In genomic region chr22:26485013-26485412, GRCh38 we compare ENCODE assay signal across 10 cellular contexts. TPM values are rescaled to one million over a fixed set of nuclear protein-coding genes. Genes with fewer than 3 reads are reported as not detected.
DNase-seq lines count a peak whose midpoint lies in the region; ATAC-seq, FAIRE-seq and TF ChIP-seq lines count a peak whose summit lies in the region.
"Had no signal": no experiment of that assay in that cellular context is flagged by ENCODE, and none has a peak within 500 bp of the region (broad histone marks: within the 10 kb centered on the region; RNA-seq: fewer than 3 reads in every experiment).

No MANE protein-coding gene starts in this region.

- no peak overlapping the region for H2AFZ ChIP-seq in keratinocyte (ENCODE audit: control insufficient read depth, low read length)

- peaks cover 16 to 23% of the 10 kb centered on the region in 2 donors for H3K36me3 Mint-ChIP-seq in activated naive CD4-positive, alpha-beta T cell treated with anti-CD3 and anti-CD28 coated beads, Interleukin-2, amount 50 U/mL, for 72 hours

- peaks cover 34% of the 10 kb centered on the region for H3K79me2 ChIP-seq in keratinocyte (ENCODE audit: control insufficient read depth, insufficient read depth, low read length)

- H3K9me3 Mint-ChIP-seq in activated naive CD4-positive, alpha-beta T cell treated with anti-CD3 and anti-CD28 coated beads, Interleukin-2, amount 50 U/mL, for 72 hours: no peaks in the 10 kb centered on the region

- TF ChIP-seq CTCF in left ventricle myocardium inferior (IDR thresholded peaks at IDR 0.05; ENCODE audit: borderline replicate concordance) (no peak), keratinocyte (optimal IDR thresholded peaks at IDR 0.05 in 1 of 3, IDR thresholded peaks at IDR 0.05 in 1 of 3, conservative IDR thresholded peaks at IDR 0.05 in 1 of 3; ENCODE audit: extremely low read depth in 1 of 3, insufficient read depth in 2 of 3, low read length in 3 of 3) (no peak)

- peak overlapping the region; percentile 94 for H3K9ac ChIP-seq in keratinocyte (ENCODE audit: control insufficient read depth, extremely low read depth, insufficient read depth, low read length)

- H3K27me3 ChIP-seq in left ventricle myocardium inferior (ENCODE audit: low read depth) (no peaks in the 10 kb centered on the region), keratinocyte (ENCODE audit: control insufficient read depth, extremely low read depth, insufficient read depth, low read length) (no peaks in the 10 kb centered on the region)
- H3K27me3 ChIP-seq: SJSA1 had no signal

- intact Hi-C loops in left ventricle myocardium inferior (cut with micrococcal nuclease) (no loop called here), Right ventricle myocardium inferior (cut with DNase I) (no loop called here)

- ATAC-seq in Right ventricle myocardium inferior (no peak), HG02870 (IDR thresholded peaks at IDR 0.05; ENCODE audit: unreplicated experiment) (no peak), HG02938 (IDR thresholded peaks at IDR 0.05; ENCODE audit: unreplicated experiment) (no peak)
- ATAC-seq in activated naive CD4-positive, alpha-beta T cell treated with anti-CD3 and anti-CD28 coated beads, Interleukin-2, amount 50 U/mL, for 72 hours: no peak

- H3K27ac Mint-ChIP-seq in activated naive CD4-positive, alpha-beta T cell treated with anti-CD3 and anti-CD28 coated beads, Interleukin-2, amount 50 U/mL, for 72 hours: peak overlapping the region; percentile 17 to 62

- dilution Hi-C loops in keratinocyte (cut with MboI; ENCODE audit: extremely low pct_ligation_motif_present, low sequenced_read_pairs): no loop called here

- H3K27ac ChIP-seq in left ventricle myocardium inferior (replicated peaks) (peak overlapping the region; percentile 90), keratinocyte (ENCODE audit: control insufficient read depth, insufficient read depth, low read length) (peak overlapping the region; percentile 89)

- H3K36me3 ChIP-seq in left ventricle myocardium inferior (peaks cover 29% of the 10 kb centered on the region), keratinocyte (ENCODE audit: control insufficient read depth in 2 of 2, extremely low read depth in 1 of 2, insufficient read depth in 2 of 2, low read length in 2 of 2) (peaks cover 7 to 21% of the 10 kb centered on the region in 2 experiments)

- no peak for FAIRE-seq in keratinocyte (lab: Jason Lieb, UNC)

- H3K9me3 ChIP-seq in left ventricle myocardium inferior (replicated peaks): no peaks in the 10 kb centered on the region
- H3K9me3 ChIP-seq in keratinocyte (ENCODE audit: control insufficient read depth, low read depth, low read length): no peaks in the 10 kb centered on the region
- H3K9me3 ChIP-seq: SJSA1 had no signal

- peaks cover 59% of the 10 kb centered on the region for H3K4me1 ChIP-seq in left ventricle myocardium inferior
- H3K4me1 ChIP-seq in keratinocyte (ENCODE audit: control insufficient read depth, extremely low read depth, insufficient read depth, low read length): peaks cover 42% of the 10 kb centered on the region

- peak overlapping the region; percentile 83 for H3K4me3 ChIP-seq in left ventricle myocardium inferior
- H3K4me3 ChIP-seq in keratinocyte (ENCODE audit: control insufficient read depth in 2 of 3, extremely low read depth in 1 of 3, insufficient read depth in 2 of 3, low read depth in 1 of 3, low read length in 3 of 3): peak overlapping the region in 2 of 3 experiments; percentile 97 to 98

- peak overlapping the region; percentile 94 for H3K4me2 ChIP-seq in keratinocyte (ENCODE audit: control insufficient read depth, extremely low read depth, insufficient read depth, low read depth, low read length)

- no peaks in the 10 kb centered on the region for H3K9me1 ChIP-seq in keratinocyte (ENCODE audit: control insufficient read depth, extremely low read depth, insufficient read depth, low read length)

- no peak for DNase-seq in left ventricle myocardium inferior
- no peak for DNase-seq in Right ventricle myocardium inferior (ENCODE audit: missing footprints)
- no peak for DNase-seq in activated naive CD4-positive, alpha-beta T cell treated with anti-CD3 and anti-CD28 coated beads, Interleukin-2, amount 50 U/mL, for 72 hours (ENCODE audit: low spot score in 2 of 2)
- DNase-seq in keratinocyte (ENCODE audit: low read depth, low spot score): no peak
- no peak for DNase-seq in midbrain (lab: John Stamatoyannopoulos, UW)
- DNase-seq in NCI-H146 treated with DMSO at 0.1 percent for 48 hours (lab: John Stamatoyannopoulos, UW; ENCODE audit: unreplicated experiment): no peak
- DNase-seq: Kasumi-1 had no signal

- no peaks in the 10 kb centered on the region for H4K20me1 ChIP-seq in keratinocyte (ENCODE audit: control insufficient read depth, extremely low read depth, insufficient read depth, low read length)

RNA-seq across cellular contexts. Expression of gene SRRD, which starts 1.3 kb away (rescaled TPM):
- 23.5 TPM for total RNA-seq in left ventricle myocardium inferior
- total RNA-seq in Right ventricle myocardium inferior: 20.9 TPM
- total RNA-seq in activated naive CD4-positive, alpha-beta T cell treated with anti-CD3 and anti-CD28 coated beads, Interleukin-2, amount 50 U/mL, for 72 hours: 10 to 100 TPM; 18.6 to 27.4 TPM
- polyA plus RNA-seq in keratinocyte: 30.2 to 45.0 TPM (median 33.0 TPM) in 3 replicates
- polyA plus RNA-seq in keratinocyte (2011; ENCODE audit: low read depth): 38.3 TPM
- 31.4 and 54.5 TPM in 2 replicates for polyA plus RNA-seq in keratinocyte (2011; cell fraction: cytosol; rRNA removed)
- 19.2 and 23.8 TPM in 2 replicates for polyA plus RNA-seq in keratinocyte (2011; cell fraction: nucleus; rRNA removed)
- 17.3 and 20.6 TPM in 2 replicates for polyA plus RNA-seq in keratinocyte (2012; ENCODE audit: low replicate concordance)
- polyA minus RNA-seq in keratinocyte: 9.2 to 21.2 TPM (median 20.3 TPM) in 3 replicates
- 6.5 TPM for polyA minus RNA-seq in keratinocyte (2011; cell fraction: cytosol; rRNA and poly(A)+ RNA removed)
- 3.2 and 8.7 TPM in 2 replicates for polyA minus RNA-seq in keratinocyte (2011; cell fraction: nucleus; rRNA and poly(A)+ RNA removed)

RNA-seq across cellular contexts. Expression of gene HPS4, which starts 1.4 kb away (rescaled TPM):
- total RNA-seq in left ventricle myocardium inferior: 11.7 TPM
- 8.5 TPM for total RNA-seq in Right ventricle myocardium inferior
- total RNA-seq in activated naive CD4-positive, alpha-beta T cell treated with anti-CD3 and anti-CD28 coated beads, Interleukin-2, amount 50 U/mL, for 72 hours: 10 to 100 TPM; 51.3 to 62.6 TPM
- 15.3 to 21.5 TPM (median 21.3 TPM) in 3 replicates for polyA plus RNA-seq in keratinocyte
- polyA plus RNA-seq in keratinocyte (2011; ENCODE audit: low read depth): 16.5 TPM
- 16.2 and 18.5 TPM in 2 replicates for polyA plus RNA-seq in keratinocyte (2011; cell fraction: cytosol; rRNA removed)
- polyA plus RNA-seq in keratinocyte (2011; cell fraction: nucleus; rRNA removed): 49.8 and 53.8 TPM in 2 replicates
- 15.7 and 19.2 TPM in 2 replicates for polyA plus RNA-seq in keratinocyte (2012; ENCODE audit: low replicate concordance)
- 15.9 to 45.2 TPM (median 27.2 TPM) in 3 replicates for polyA minus RNA-seq in keratinocyte
- 21.3 TPM for polyA minus RNA-seq in keratinocyte (2011; cell fraction: cytosol; rRNA and poly(A)+ RNA removed)
- 23.3 and 29.4 TPM in 2 replicates for polyA minus RNA-seq in keratinocyte (2011; cell fraction: nucleus; rRNA and poly(A)+ RNA removed)

RNA-seq across cellular contexts. Expression of gene TFIP11, which starts 27.3 kb away (rescaled TPM):
- total RNA-seq in left ventricle myocardium inferior (25.7 TPM), Right ventricle myocardium inferior (20.3 TPM)
- total RNA-seq in activated naive CD4-positive, alpha-beta T cell treated with anti-CD3 and anti-CD28 coated beads, Interleukin-2, amount 50 U/mL, for 72 hours: 10 to 100 TPM; 45.5 to 49.3 TPM
- 25.7 to 30.3 TPM (median 28.6 TPM) in 3 replicates for polyA plus RNA-seq in keratinocyte
- 26.2 TPM for polyA plus RNA-seq in keratinocyte (2011; ENCODE audit: low read depth)
- polyA plus RNA-seq in keratinocyte (2011; cell fraction: cytosol; rRNA removed): 18.3 and 19.1 TPM in 2 replicates
- polyA plus RNA-seq in keratinocyte (2011; cell fraction: nucleus; rRNA removed): 40.4 and 47.8 TPM in 2 replicates
- 18.9 and 25.1 TPM in 2 replicates for polyA plus RNA-seq in keratinocyte (2012; ENCODE audit: low replicate concordance)
- polyA minus RNA-seq in keratinocyte: 33.6 to 59.6 TPM (median 36.2 TPM) in 3 replicates
- polyA minus RNA-seq in keratinocyte (2011; cell fraction: cytosol; rRNA and poly(A)+ RNA removed): 39.5 TPM
- 23.4 and 26.6 TPM in 2 replicates for polyA minus RNA-seq in keratinocyte (2011; cell fraction: nucleus; rRNA and poly(A)+ RNA removed)

RNA-seq across cellular contexts. Expression of gene ASPHD2, which starts 56.0 kb away (rescaled TPM):
- 0.11 TPM for total RNA-seq in left ventricle myocardium inferior
- total RNA-seq in Right ventricle myocardium inferior: 0.19 TPM
- 10 to 100 TPM in 1 of 2 donors, 1 to 10 TPM in 1; 3.5 to 15.1 TPM for total RNA-seq in activated naive CD4-positive, alpha-beta T cell treated with anti-CD3 and anti-CD28 coated beads, Interleukin-2, amount 50 U/mL, for 72 hours
- 3.5 to 4.6 TPM (median 3.6 TPM) in 3 replicates for polyA plus RNA-seq in keratinocyte
- polyA plus RNA-seq in keratinocyte (2011; ENCODE audit: low read depth): 1.6 TPM
- polyA plus RNA-seq in keratinocyte (2011; cell fraction: cytosol; rRNA removed): 3.0 and 3.3 TPM in 2 replicates
- 4.5 and 5.3 TPM in 2 replicates for polyA plus RNA-seq in keratinocyte (2011; cell fraction: nucleus; rRNA removed)
- 4.7 and 5.2 TPM in 2 replicates for polyA plus RNA-seq in keratinocyte (2012; ENCODE audit: low replicate concordance)
- 4.0 to 7.9 TPM (median 4.2 TPM) in 3 replicates for polyA minus RNA-seq in keratinocyte
- 7.1 TPM for polyA minus RNA-seq in keratinocyte (2011; cell fraction: cytosol; rRNA and poly(A)+ RNA removed)
- 4.0 TPM in 2 replicates for polyA minus RNA-seq in keratinocyte (2011; cell fraction: nucleus; rRNA and poly(A)+ RNA removed)
